ENCODE assay signal across 27 cellular contexts in genomic region chrX:31527455-31528126, GRCh38.
"Had no signal": no experiment of that assay in that cellular context is flagged by ENCODE, and none has a peak within 500 bp of the region (broad histone marks: within the 10 kb centered on the region; RNA-seq: fewer than 3 reads in every experiment).

No MANE protein-coding gene starts in this region.

- FAIRE-seq: pancreas, urothelium cell line had no signal

- H3K27ac Mint-ChIP-seq: naive thymus-derived CD8-positive, alpha-beta T cell; nephron; stimulated activated naive CD8-positive, alpha-beta T cell treated with anti-CD3 and anti-CD28 coated beads, Interleukin-15, Interleukin-2, amounts not matched to agents 100 ng/mL and 50 ng/mL, for 24 hours had no signal

- H3K9me3 Mint-ChIP-seq: stimulated activated naive CD8-positive, alpha-beta T cell treated with anti-CD3 and anti-CD28 coated beads, Interleukin-15, Interleukin-2, amounts not matched to agents 100 ng/mL and 50 ng/mL, for 24 hours had no signal

- ATAC-seq: heart right ventricle; left ventricle myocardium superior; lower lobe of right lung; naive thymus-derived CD8-positive, alpha-beta T cell; pancreas; sciatic nerve; upper lobe of right lung had no signal

- H3K4me1 ChIP-seq: heart right ventricle, lower lobe of right lung, pancreas, right atrium auricular region, suprapubic skin, tibial artery, upper lobe of right lung had no signal

- H3K27ac ChIP-seq: heart right ventricle, hepatocyte, lower lobe of right lung, pancreas, right atrium auricular region, skin epidermis, suprapubic skin, thoracic aorta, tibial artery, upper lobe of right lung had no signal

- H3K27me3 ChIP-seq: heart right ventricle, hepatocyte, right atrium auricular region, suprapubic skin, tibial artery, upper lobe of right lung had no signal

- H3K36me3 Mint-ChIP-seq: naive thymus-derived CD8-positive, alpha-beta T cell had no signal

- H3K9me3 ChIP-seq: heart right ventricle, lower lobe of right lung, pancreas, right atrium auricular region, suprapubic skin, thoracic aorta, tibial artery, upper lobe of right lung had no signal

- H3K4me1 Mint-ChIP-seq: naive thymus-derived CD8-positive, alpha-beta T cell had no signal

- H3K79me2 ChIP-seq: hepatocyte had no signal

- H2AFZ ChIP-seq: hepatocyte had no signal

- H3K36me3 ChIP-seq: heart right ventricle, lower lobe of right lung, pancreas, right atrium auricular region, suprapubic skin, thoracic aorta, tibial artery, upper lobe of right lung had no signal

- H3K27me3 Mint-ChIP-seq: stimulated activated naive CD8-positive, alpha-beta T cell treated with anti-CD3 and anti-CD28 coated beads, Interleukin-15, Interleukin-2, amounts not matched to agents 100 ng/mL and 50 ng/mL, for 24 hours had no signal

- H3K4me3 ChIP-seq: heart right ventricle, hepatocyte, lower lobe of right lung, pancreas, right atrium auricular region, skin epidermis, suprapubic skin, thoracic aorta, tibial artery, upper lobe of right lung had no signal

- H3K4me2 ChIP-seq: hepatocyte had no signal

- DNase-seq: heart right ventricle; islet precursor cell; left ventricle myocardium superior; lower lobe of right lung; mammary epithelial cell; mesenchymal stem cell; naive thymus-derived CD8-positive, alpha-beta T cell; nucleus accumbens; pancreas; stimulated activated CD4-positive, alpha-beta T cell treated with anti-CD3 and anti-CD28 coated beads, Interleukin-12 subunit alpha, Interleukin-12 subunit beta, amount 100 ng/mL, for 4 hours; stimulated activated CD4-positive, alpha-beta T cell treated with anti-CD3 and anti-CD28 coated beads, Interleukin-15, amount 100 ng/mL, for 24 hours; stimulated activated CD4-positive, alpha-beta T cell treated with anti-CD3 and anti-CD28 coated beads, Interleukin-2, amount 100 ng/mL, for 24 hours; stimulated activated CD4-positive, alpha-beta T cell treated with anti-CD3 and anti-CD28 coated beads, Interleukin-4, amount 100 ng/mL, for 1 hour; stimulated activated naive CD4-positive, alpha-beta T cell; tibial artery; trophoblast cell; upper lobe of right lung had no signal

- H3K4me3 Mint-ChIP-seq: naive thymus-derived CD8-positive, alpha-beta T cell; nephron; neural crest cell; stimulated activated naive CD8-positive, alpha-beta T cell treated with anti-CD3 and anti-CD28 coated beads, Interleukin-15, Interleukin-2, amounts not matched to agents 100 ng/mL and 50 ng/mL, for 24 hours had no signal
